In the genomic region with DNA sequence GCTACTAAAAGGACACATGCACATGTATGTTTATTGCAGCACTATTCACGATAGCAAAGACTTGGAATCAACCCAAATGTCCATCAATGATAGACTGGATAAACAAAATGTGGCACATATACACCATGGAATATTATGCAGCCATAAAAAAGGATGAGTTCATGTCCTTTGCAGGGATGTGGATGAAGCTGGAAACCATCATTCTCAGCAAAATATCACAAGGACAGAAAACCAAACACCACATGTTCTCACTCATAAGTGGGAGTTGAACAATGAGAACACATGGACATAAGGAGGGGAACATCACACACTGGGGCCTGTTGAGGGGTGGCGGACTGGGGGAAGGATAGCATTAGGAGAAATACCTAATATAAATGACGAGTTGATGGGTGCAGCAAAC, we compare ENCODE assay signal across 1 cellular context.
A peak's percentile ranks its signal among the peaks of the same experiment; 100 is the strongest.
TF ChIP-seq lines count a peak whose summit lies in the region.
"Not testable (repeated sequence)": the region's sequence is repeated elsewhere in the genome, so short reads cannot be mapped to it uniquely, and the experiment has no call there.

No MANE protein-coding gene starts in this region.

- H3K9me3 ChIP-seq in HEK293 (ENCODE audit: control insufficient read depth, insufficient read depth, low read depth, low read length), result not testable (repeated sequence)

- H3K36me3 ChIP-seq in HEK293 (ENCODE audit: control insufficient read depth in 2 of 2, insufficient read depth in 1 of 2, low read length in 2 of 2), result not testable (repeated sequence)

- POLR2A ChIA-PET in HEK293 (lab: Yijun Ruan, JAX), result not testable (repeated sequence)

- not testable (repeated sequence) for H3K27ac ChIP-seq in HEK293 (ENCODE audit: extremely low read depth, low read depth, low read length)

- H3K4me3 ChIP-seq in HEK293 (ENCODE audit: low read depth, low read length), result not testable (repeated sequence)

- CTCF ChIA-PET in HEK293 (lab: Yijun Ruan, JAX), result not testable (repeated sequence)

- not testable (repeated sequence) for H3K4me1 ChIP-seq in HEK293 (ENCODE audit: control insufficient read depth, insufficient read depth, low read length)

- not testable (repeated sequence) for TF ChIP-seq CTCF in HEK293 (tag by site-specific recombination; IDR thresholded peaks at IDR 0.05)

TF ChIP-seq in HEK293, 187 proteins besides CTCF, POLR2A, EP300 and RAD21:
- TF ChIP-seq, protein P1, sequence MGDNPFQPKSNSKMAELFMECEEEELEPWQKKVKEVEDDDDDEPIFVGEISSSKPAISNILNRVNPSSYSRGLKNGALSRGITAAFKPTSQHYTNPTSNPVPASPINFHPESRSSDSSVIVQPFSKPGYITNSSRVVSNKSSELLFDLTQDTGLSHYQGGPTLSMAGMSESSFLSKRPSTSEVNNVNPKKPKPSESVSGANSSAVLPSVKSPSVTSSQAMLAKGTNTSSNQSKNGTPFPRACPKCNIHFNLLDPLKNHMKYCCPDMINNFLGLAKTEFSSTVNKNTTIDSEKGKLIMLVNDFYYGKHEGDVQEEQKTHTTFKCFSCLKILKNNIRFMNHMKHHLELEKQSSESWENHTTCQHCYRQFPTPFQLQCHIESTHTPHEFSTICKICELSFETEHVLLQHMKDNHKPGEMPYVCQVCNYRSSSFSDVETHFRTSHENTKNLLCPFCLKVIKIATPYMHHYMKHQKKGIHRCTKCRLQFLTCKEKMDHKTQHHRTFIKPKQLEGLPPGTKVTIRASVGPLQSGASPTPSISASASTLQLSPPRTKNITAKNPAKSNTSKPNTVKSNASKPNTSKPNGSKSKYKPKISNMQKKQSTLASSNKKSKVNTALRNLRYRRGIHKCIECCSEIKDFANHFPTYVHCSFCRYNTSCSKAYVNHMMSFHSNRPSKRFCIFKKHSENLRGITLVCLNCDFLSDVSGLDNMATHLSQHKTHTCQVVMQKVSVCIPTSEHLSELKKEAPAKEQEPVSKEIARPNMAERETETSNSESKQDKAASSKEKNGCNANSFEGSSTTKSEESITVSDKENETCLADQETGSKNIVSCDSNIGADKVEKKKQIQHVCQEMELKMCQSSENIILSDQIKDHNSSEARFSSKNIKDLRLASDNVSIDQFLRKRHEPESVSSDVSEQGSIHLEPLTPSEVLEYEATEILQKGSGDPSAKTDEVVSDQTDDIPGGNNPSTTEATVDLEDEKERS (tag by site-specific recombination; IDR thresholded peaks at IDR 0.05), result peak; percentile 73; the same call in 1 of the 2 replicates
- peak; percentile 55; the same call in 1 of the 2 replicates for TF ChIP-seq ZNF146 (tag by site-specific recombination; IDR thresholded peaks at IDR 0.05)
